ENCODE assay signal across 8 cellular contexts in the genomic region with DNA sequence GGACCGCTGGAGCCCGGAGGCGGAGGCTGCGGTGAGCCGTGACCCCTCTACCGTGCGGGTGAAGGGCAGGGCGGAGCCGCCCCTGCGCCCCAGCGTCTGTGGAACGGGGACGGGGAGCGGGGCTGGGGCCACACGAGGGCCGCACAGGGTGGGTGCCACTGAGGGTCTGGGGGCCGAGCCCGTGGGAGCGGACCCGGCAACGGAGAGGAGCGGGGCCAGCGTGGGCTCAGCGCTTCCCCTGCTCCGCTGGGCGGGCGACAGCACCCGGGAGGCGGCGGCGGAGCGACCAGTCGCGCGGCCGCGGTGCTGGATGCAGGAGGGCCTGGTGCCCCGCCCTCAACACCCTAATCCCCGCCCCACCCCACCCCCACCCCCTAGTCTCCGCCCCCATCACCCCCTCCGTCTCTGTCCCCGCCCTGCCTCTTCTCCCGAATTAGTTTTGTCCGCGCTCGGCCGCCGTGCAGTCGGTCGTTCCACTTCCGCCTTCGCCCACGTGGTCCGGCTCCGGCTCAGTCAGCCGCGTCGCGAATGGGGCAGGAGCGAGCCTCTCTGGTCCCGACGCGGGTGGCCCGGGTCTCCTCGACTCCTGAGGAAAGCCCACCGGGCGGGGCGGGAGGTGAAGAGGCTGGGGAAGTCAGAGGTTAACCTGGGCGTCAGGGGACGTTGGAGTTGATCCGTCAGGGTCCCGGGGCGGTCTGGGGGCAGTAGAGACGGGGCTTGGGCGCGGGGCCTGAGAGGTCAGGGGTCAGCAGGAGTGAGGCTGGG.
DNase-seq lines count a peak whose midpoint lies in the region; ATAC-seq and TF ChIP-seq lines count a peak whose summit lies in the region.

Gene PUS1 (plus strand): TSS at position 512 of the 765 bp plus-strand sequence. CDS start 447 bp downstream, outside the sequence.

- H3K27ac ChIP-seq in layer of hippocampus (ENCODE audit: low read depth, low read length): peak within 1 kb of the TSS; percentile 77

- peak within 1 kb of the TSS; percentile 92 for H3K4me3 ChIP-seq in choroid plexus epithelial cell (ENCODE audit: low read depth, low read length)

- no peak for TF ChIP-seq CTCF in choroid plexus epithelial cell (conservative IDR thresholded peaks at IDR 0.05; ENCODE audit: low read depth, low read length)

- peak; percentile 96 for DNase-seq in Ammon's horn (ENCODE audit: low spot score)
- DNase-seq in GM19238 (ENCODE audit: insufficient read length, low spot score): peak; percentile 98
- DNase-seq in NCI-H524 treated with DMSO at 0.1 percent for 48 hours (lab: John Stamatoyannopoulos, UW): peak; percentile 15
- DNase-seq in activated CD4-positive, alpha-beta T cell treated with anti-CD3 and anti-CD28 coated beads for 4 hours: peak; percentile 92 to 94
- DNase-seq in choroid plexus epithelial cell (ENCODE audit: low read depth): peak; percentile 95
- DNase-seq in stimulated activated CD4-positive, alpha-beta T cell treated with anti-CD3 and anti-CD28 coated beads, Interleukin-1b, Interleukin-23, amount 100 ng/mL, for 24 hours (ENCODE audit: low read depth in 4 of 4, low spot score in 1 of 4): peak; percentile 78 to 88 (median 82)

- no peaks in the 10 kb centered on the region for H3K27me3 ChIP-seq in layer of hippocampus (ENCODE audit: control insufficient read depth, insufficient read depth, low read length)

- peak; percentile 57 for ATAC-seq in HG03439 (IDR thresholded peaks at IDR 0.05; ENCODE audit: unreplicated experiment)

Comparison
In these comparisons a context has a peak if more than half of its experiments do, and no peak if none do; other contexts are left out.
1. Peak in every context shown above with its lines: DNase-seq, ATAC-seq, H3K4me3 ChIP-seq and H3K27ac ChIP-seq.
2. DNase-seq: peak in every context shown above with its lines; median percentile 98 in GM19238; 96 in Ammon's horn; 95 in choroid plexus epithelial cell; 93 in activated CD4-positive, alpha-beta T cell treated with anti-CD3 and anti-CD28 coated beads for 4 hours; 82 in stimulated activated CD4-positive, alpha-beta T cell treated with anti-CD3 and anti-CD28 coated beads, Interleukin-1b, Interleukin-23, amount 100 ng/mL, for 24 hours; 15 in NCI-H524 treated with DMSO at 0.1 percent for 48 hours.